In the genomic region with DNA sequence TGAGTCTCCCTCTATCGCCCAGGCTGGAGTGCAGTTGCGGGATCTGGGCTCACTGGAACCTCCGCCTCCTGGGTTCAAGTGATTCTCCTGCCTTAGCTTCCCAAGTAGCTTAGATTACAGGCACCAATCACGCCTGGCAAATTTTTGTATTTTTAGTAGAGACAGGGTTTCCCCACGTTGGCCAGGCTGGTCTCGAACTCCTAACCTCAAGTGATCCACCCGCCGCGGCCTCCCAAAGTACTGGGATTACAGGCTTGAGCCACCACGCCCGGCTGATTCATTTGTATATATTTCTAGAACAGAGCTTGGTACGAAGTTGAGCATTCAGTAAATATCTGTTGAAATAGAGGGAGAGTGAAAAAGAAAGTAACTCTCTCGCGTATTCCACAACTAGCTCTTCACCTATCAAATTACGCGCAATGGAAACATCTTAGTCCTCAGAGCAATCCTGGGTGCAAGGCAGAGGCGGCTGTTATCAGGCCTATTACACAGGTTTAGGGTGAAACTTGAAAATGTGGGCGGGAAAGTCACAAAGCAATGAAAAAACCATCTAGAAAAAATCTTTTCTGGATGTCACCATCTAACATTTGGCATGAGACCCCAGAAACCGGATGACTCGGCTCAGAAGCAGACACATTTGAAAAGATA, we compare ENCODE assay signal across 2 cellular contexts.
TF ChIP-seq lines count a peak whose summit lies in the region.

No MANE protein-coding gene starts in this region.

TF ChIP-seq in SK-N-SH, 30 proteins besides CTCF, POLR2A, EP300 and RAD21 (continued from another document):
- TF ChIP-seq, protein P1, sequence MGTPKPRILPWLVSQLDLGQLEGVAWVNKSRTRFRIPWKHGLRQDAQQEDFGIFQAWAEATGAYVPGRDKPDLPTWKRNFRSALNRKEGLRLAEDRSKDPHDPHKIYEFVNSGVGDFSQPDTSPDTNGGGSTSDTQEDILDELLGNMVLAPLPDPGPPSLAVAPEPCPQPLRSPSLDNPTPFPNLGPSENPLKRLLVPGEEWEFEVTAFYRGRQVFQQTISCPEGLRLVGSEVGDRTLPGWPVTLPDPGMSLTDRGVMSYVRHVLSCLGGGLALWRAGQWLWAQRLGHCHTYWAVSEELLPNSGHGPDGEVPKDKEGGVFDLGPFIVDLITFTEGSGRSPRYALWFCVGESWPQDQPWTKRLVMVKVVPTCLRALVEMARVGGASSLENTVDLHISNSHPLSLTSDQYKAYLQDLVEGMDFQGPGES (IDR thresholded peaks at IDR 0.05; ENCODE audit: low read depth, low read length): no peak
- TF ChIP-seq POLR2AphosphoS5 (IDR thresholded peaks at IDR 0.05; ENCODE audit: low read depth, low read length) (no peak), MXI1 (IDR thresholded peaks at IDR 0.05; ENCODE audit: low read depth, low read length) (no peak)

TF ChIP-seq in SK-N-SH treated with all-trans-retinoic acid at 6 μM for 48 hours, 23 proteins besides CTCF, POLR2A, EP300 and RAD21 (continued from another document):
- TF ChIP-seq, protein P2, sequence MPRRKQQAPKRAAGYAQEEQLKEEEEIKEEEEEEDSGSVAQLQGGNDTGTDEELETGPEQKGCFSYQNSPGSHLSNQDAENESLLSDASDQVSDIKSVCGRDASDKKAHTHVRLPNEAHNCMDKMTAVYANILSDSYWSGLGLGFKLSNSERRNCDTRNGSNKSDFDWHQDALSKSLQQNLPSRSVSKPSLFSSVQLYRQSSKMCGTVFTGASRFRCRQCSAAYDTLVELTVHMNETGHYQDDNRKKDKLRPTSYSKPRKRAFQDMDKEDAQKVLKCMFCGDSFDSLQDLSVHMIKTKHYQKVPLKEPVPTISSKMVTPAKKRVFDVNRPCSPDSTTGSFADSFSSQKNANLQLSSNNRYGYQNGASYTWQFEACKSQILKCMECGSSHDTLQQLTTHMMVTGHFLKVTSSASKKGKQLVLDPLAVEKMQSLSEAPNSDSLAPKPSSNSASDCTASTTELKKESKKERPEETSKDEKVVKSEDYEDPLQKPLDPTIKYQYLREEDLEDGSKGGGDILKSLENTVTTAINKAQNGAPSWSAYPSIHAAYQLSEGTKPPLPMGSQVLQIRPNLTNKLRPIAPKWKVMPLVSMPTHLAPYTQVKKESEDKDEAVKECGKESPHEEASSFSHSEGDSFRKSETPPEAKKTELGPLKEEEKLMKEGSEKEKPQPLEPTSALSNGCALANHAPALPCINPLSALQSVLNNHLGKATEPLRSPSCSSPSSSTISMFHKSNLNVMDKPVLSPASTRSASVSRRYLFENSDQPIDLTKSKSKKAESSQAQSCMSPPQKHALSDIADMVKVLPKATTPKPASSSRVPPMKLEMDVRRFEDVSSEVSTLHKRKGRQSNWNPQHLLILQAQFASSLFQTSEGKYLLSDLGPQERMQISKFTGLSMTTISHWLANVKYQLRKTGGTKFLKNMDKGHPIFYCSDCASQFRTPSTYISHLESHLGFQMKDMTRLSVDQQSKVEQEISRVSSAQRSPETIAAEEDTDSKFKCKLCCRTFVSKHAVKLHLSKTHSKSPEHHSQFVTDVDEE (CRISPR knock-in tag; IDR thresholded peaks at IDR 0.05): no peak
- no peak for TF ChIP-seq ZNF565 (CRISPR knock-in tag; conservative IDR thresholded peaks at IDR 0.05; ENCODE audit: low read depth)
- no peak for TF ChIP-seq ESRRG (CRISPR knock-in tag; IDR thresholded peaks at IDR 0.05)
- TF ChIP-seq ZFP30 (CRISPR knock-in tag; IDR thresholded peaks at IDR 0.05): no peak
- TF ChIP-seq, protein P3, sequence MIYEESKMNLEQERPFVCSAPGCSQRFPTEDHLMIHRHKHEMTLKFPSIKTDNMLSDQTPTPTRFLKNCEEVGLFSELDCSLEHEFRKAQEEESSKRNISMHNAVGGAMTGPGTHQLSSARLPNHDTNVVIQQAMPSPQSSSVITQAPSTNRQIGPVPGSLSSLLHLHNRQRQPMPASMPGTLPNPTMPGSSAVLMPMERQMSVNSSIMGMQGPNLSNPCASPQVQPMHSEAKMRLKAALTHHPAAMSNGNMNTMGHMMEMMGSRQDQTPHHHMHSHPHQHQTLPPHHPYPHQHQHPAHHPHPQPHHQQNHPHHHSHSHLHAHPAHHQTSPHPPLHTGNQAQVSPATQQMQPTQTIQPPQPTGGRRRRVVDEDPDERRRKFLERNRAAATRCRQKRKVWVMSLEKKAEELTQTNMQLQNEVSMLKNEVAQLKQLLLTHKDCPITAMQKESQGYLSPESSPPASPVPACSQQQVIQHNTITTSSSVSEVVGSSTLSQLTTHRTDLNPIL (CRISPR knock-in tag; IDR thresholded peaks at IDR 0.05; ENCODE audit: low read depth): no peak
- TF ChIP-seq ZFP3 (CRISPR knock-in tag; IDR thresholded peaks at IDR 0.05): no peak
- TF ChIP-seq ARNTL (CRISPR knock-in tag; IDR thresholded peaks at IDR 0.05; ENCODE audit: borderline replicate concordance, low read depth): no peak
- TF ChIP-seq, protein P4, sequence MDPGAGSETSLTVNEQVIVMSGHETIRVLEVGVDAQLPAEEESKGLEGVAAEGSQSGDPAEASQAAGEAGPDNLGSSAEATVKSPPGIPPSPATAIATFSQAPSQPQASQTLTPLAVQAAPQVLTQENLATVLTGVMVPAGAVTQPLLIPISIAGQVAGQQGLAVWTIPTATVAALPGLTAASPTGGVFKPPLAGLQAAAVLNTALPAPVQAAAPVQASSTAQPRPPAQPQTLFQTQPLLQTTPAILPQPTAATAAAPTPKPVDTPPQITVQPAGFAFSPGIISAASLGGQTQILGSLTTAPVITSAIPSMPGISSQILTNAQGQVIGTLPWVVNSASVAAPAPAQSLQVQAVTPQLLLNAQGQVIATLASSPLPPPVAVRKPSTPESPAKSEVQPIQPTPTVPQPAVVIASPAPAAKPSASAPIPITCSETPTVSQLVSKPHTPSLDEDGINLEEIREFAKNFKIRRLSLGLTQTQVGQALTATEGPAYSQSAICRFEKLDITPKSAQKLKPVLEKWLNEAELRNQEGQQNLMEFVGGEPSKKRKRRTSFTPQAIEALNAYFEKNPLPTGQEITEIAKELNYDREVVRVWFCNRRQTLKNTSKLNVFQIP (CRISPR knock-in tag; IDR thresholded peaks at IDR 0.05; ENCODE audit: borderline replicate concordance, low read depth): no peak
- no peak for TF ChIP-seq PPARA (CRISPR knock-in tag; IDR thresholded peaks at IDR 0.05; ENCODE audit: borderline replicate concordance)
- no peak for TF ChIP-seq GLIS3 (CRISPR knock-in tag; IDR thresholded peaks at IDR 0.05)
- TF ChIP-seq SNAI2 (CRISPR knock-in tag; IDR thresholded peaks at IDR 0.05): no peak
- TF ChIP-seq OSR1 (CRISPR knock-in tag; IDR thresholded peaks at IDR 0.05): no peak
- no peak for TF ChIP-seq ZNF70 (CRISPR knock-in tag; IDR thresholded peaks at IDR 0.05)
- TF ChIP-seq TOX (CRISPR knock-in tag; IDR thresholded peaks at IDR 0.05; ENCODE audit: borderline replicate concordance): no peak
- no peak for TF ChIP-seq CSDC2 (CRISPR knock-in tag; IDR thresholded peaks at IDR 0.05)
- no peak for TF ChIP-seq RARB (CRISPR knock-in tag; IDR thresholded peaks at IDR 0.05)
- TF ChIP-seq, protein P5, sequence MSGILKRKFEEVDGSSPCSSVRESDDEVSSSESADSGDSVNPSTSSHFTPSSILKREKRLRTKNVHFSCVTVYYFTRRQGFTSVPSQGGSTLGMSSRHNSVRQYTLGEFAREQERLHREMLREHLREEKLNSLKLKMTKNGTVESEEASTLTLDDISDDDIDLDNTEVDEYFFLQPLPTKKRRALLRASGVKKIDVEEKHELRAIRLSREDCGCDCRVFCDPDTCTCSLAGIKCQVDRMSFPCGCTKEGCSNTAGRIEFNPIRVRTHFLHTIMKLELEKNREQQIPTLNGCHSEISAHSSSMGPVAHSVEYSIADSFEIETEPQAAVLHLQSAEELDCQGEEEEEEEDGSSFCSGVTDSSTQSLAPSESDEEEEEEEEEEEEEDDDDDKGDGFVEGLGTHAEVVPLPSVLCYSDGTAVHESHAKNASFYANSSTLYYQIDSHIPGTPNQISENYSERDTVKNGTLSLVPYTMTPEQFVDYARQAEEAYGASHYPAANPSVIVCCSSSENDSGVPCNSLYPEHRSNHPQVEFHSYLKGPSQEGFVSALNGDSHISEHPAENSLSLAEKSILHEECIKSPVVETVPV (CRISPR knock-in tag; IDR thresholded peaks at IDR 0.05): no peak
